ENCODE assay signal across 11 cellular contexts in genomic region chr17:32516940-32517711, GRCh38. TPM values are rescaled to one million over a fixed set of nuclear protein-coding genes. Genes with fewer than 3 reads are reported as not detected.
DNase-seq lines count a peak whose midpoint lies in the region; TF ChIP-seq lines count a peak whose summit lies in the region.
"Had no signal": no experiment of that assay in that cellular context is flagged by ENCODE, and none has a peak within 500 bp of the region (broad histone marks: within the 10 kb centered on the region; RNA-seq: fewer than 3 reads in every experiment).

No MANE protein-coding gene starts in this region.

- in situ Hi-C loops in GM13976 (cut with MboI; ENCODE audit: low sequenced_read_pairs, unreplicated experiment): no loop called here

- peak overlapping the region; percentile 31 to 95 (median 89); a peak in 20 of 22 replicates for H3K4me2 ChIP-seq in BLaER1 treated with 17β-estradiol and CSF1 and Interleukin-3, amounts not matched to agents 10 nM and 100 nM
- peak overlapping the region; percentile 57 for H3K4me2 ChIP-seq in OCI-LY3 (ENCODE audit: low read length)

- peaks cover 0 to 25% (median 0%) of the 10 kb centered on the region in 11 experiments; a peak in 6 of 22 replicates for H3K27me3 ChIP-seq in BLaER1 treated with 17β-estradiol and CSF1 and Interleukin-3, amounts not matched to agents 10 nM and 100 nM
- peaks cover 39% of the 10 kb centered on the region for H3K27me3 ChIP-seq in OCI-LY3 (ENCODE audit: low read depth, low read length)
- H3K27me3 ChIP-seq: brain microvascular endothelial cell had no signal

- DNase-seq in GM12864 (ENCODE audit: low read depth) (peak; percentile 74), left kidney (ENCODE audit: low read depth, low spot score) (peak; percentile 64), NCI-H2171 treated with DMSO at 0.1 percent for 48 hours (lab: John Stamatoyannopoulos, UW) (no peak), SW 1271 (lab: John Stamatoyannopoulos, UW) (no peak), GM13976 (ENCODE audit: low spot score) (no peak), H4 (ENCODE audit: low spot score) (no peak)
- DNase-seq: brain microvascular endothelial cell; stimulated activated naive CD4-positive, alpha-beta T cell treated with Interleukin-2 at 50 U/mL for 16 hours had no signal

- no peaks in the 10 kb centered on the region for H3K9me3 ChIP-seq in BLaER1 treated with 17β-estradiol and CSF1 and Interleukin-3, amounts not matched to agents 10 nM and 100 nM (replicated peaks in 1 of 11)
- H3K9me3 ChIP-seq in OCI-LY3 (ENCODE audit: insufficient read depth, low read length): no peaks in the 10 kb centered on the region

- peaks cover 0 to 9% (median 0%) of the 10 kb centered on the region in 11 experiments; a peak in 2 of 22 replicates for H4K20me1 ChIP-seq in BLaER1 treated with 17β-estradiol and CSF1 and Interleukin-3, amounts not matched to agents 10 nM and 100 nM
- peaks cover 50% of the 10 kb centered on the region for H4K20me1 ChIP-seq in OCI-LY3 (ENCODE audit: insufficient read depth, low read length)

- no peaks in the 10 kb centered on the region for H3K79me2 ChIP-seq in OCI-LY3 (ENCODE audit: low read length)

- H3K4me3 ChIP-seq in BLaER1 treated with 17β-estradiol and CSF1 and Interleukin-3, amounts not matched to agents 10 nM and 100 nM: no peak overlapping the region
- H3K4me3 ChIP-seq in GM12864 (ENCODE audit: low read depth, low read length) (no peak overlapping the region; the same call in 1 of the 2 replicates), OCI-LY3 (ENCODE audit: low read length) (no peak overlapping the region)
- H3K4me3 ChIP-seq: skin epidermis had no signal

- H3K27ac ChIP-seq in BLaER1 treated with 17β-estradiol and CSF1 and Interleukin-3, amounts not matched to agents 10 nM and 100 nM: peak overlapping the region in 1 of 11 experiments; percentile 6; a peak in 2 of 22 replicates
- peak overlapping the region; percentile 85; the same call in 1 of the 2 replicates for H3K27ac ChIP-seq in OCI-LY3 (ENCODE audit: low read length)
- H3K27ac ChIP-seq: brain microvascular endothelial cell had no signal

- H3K4me1 ChIP-seq in BLaER1 treated with 17β-estradiol and CSF1 and Interleukin-3, amounts not matched to agents 10 nM and 100 nM: peaks cover 41 to 79% (median 68%) of the 10 kb centered on the region in 10 experiments
- H3K4me1 ChIP-seq in OCI-LY3 (ENCODE audit: low read length): peaks cover 64% of the 10 kb centered on the region

- H3K9ac ChIP-seq in BLaER1 treated with 17β-estradiol and CSF1 and Interleukin-3, amounts not matched to agents 10 nM and 100 nM: no peak overlapping the region
- no peak overlapping the region for H3K9ac ChIP-seq in OCI-LY3 (ENCODE audit: low read length)

- no peaks in the 10 kb centered on the region for H3K36me3 ChIP-seq in BLaER1 treated with 17β-estradiol and CSF1 and Interleukin-3, amounts not matched to agents 10 nM and 100 nM
- peaks cover 5% of the 10 kb centered on the region for H3K36me3 ChIP-seq in OCI-LY3 (replicated peaks; ENCODE audit: low read depth, low read length)
- H3K36me3 ChIP-seq: brain microvascular endothelial cell had no signal

- TF ChIP-seq CTCF in GM12864 (IDR thresholded peaks at IDR 0.05; ENCODE audit: low read depth, low read length, missing control alignments) (no peak), OCI-LY3 (IDR thresholded peaks at IDR 0.05; ENCODE audit: low read depth, low read length) (no peak), GM13976 (IDR thresholded peaks at IDR 0.05; ENCODE audit: borderline replicate concordance, control extremely low read depth, extremely low read depth, insufficient read depth, missing control alignments) (no peak)

- no peak overlapping the region for H2AFZ ChIP-seq in OCI-LY3 (ENCODE audit: low read depth, low read length)

RNA-seq across cellular contexts. Expression of gene CDK5R1, which starts 30.3 kb away (rescaled TPM):
- 2.5 and 3.2 TPM in 2 replicates for total RNA-seq in H4 (2014; rRNA removed; shearing (Covaris generic))

Comparison
In these comparisons a context has a peak if more than half of its experiments do, and no peak if none do; other contexts are left out.
1. DNase-seq: peak in GM12864 (single experiment) and left kidney (single experiment); none in NCI-H2171 treated with DMSO at 0.1 percent for 48 hours (single experiment), SW 1271 (0 of 2), GM13976 (single experiment) and H4 (single experiment).